8 cellular contexts compared by ENCODE assay signal in genomic region chr11:96390403-96390830, GRCh38. TPM values are rescaled to one million over a fixed set of nuclear protein-coding genes. Genes with fewer than 3 reads are reported as not detected.
A peak's percentile ranks its signal among the peaks of the same experiment; 100 is the strongest.
DNase-seq lines count a peak whose midpoint lies in the region; ATAC-seq and TF ChIP-seq lines count a peak whose summit lies in the region.

No MANE protein-coding gene starts in this region.

- TF ChIP-seq POLR2A in vagina (IDR thresholded peaks at IDR 0.05): no peak

- POLR2A ChIA-PET in CD4-positive, alpha-beta memory T cell (lab: Charles Lee; ENCODE audit: partially characterized antibody): interaction anchor here (0.7 to 3.3 kb wide), 17 partner anchors 24 to 1323 kb away, joined by 3 to 38 read pairs (median 4); partner anchors contain the start of genes CEP57, FAM76B, MAML2 and SRSF8

- intact Hi-C loops in CD4-positive, alpha-beta memory T cell (cut with micrococcal nuclease): loop anchor here (1.0 to 5.0 kb wide), 5 partner anchors 468 to 1898 kb away; partner anchors contain the start of genes ANKRD49, CEP57, MRE11 and MTMR2
- intact Hi-C loops in vagina (cut with DNase I): loop anchor here (10.0 kb wide), 1 partner anchor 546 kb away; no protein-coding TSS in a partner anchor
- intact Hi-C loops in posterior vena cava (cut with DNase I): loop anchor here in 1 of 2 donors (10.0 kb wide), 1 partner anchor 556 kb away; no protein-coding TSS in a partner anchor

- no peaks in the 10 kb centered on the region for H3K27me3 Mint-ChIP-seq in CD4-positive, alpha-beta memory T cell
- H3K27me3 Mint-ChIP-seq in chondrocyte (ENCODE audit: low read depth) (no peaks in the 10 kb centered on the region), memory B cell (no peaks in the 10 kb centered on the region)

- H3K36me3 Mint-ChIP-seq in CD4-positive, alpha-beta memory T cell: peaks cover 0 to 6% of the 10 kb centered on the region in 2 donors
- H3K36me3 Mint-ChIP-seq in chondrocyte (ENCODE audit: low read depth): peaks cover 5% of the 10 kb centered on the region
- no peaks in the 10 kb centered on the region for H3K36me3 Mint-ChIP-seq in memory B cell

- H3K4me3 ChIP-seq in CD4-positive, alpha-beta memory T cell (ENCODE audit: low read length in 2 of 2): peak overlapping the region; percentile 85 to 93
- peak overlapping the region; percentile 85 for H3K4me3 ChIP-seq in Jurkat, Clone E6-1 (ENCODE audit: low read length)
- peak overlapping the region; percentile 68 to 92 for H3K4me3 ChIP-seq in vagina

- TF ChIP-seq CTCF in chondrocyte (IDR thresholded peaks at IDR 0.05) (no peak), vagina (IDR thresholded peaks at IDR 0.05) (no peak)

- ATAC-seq in memory B cell (ENCODE audit: low read depth): no peak

- H3K27ac Mint-ChIP-seq in CD4-positive, alpha-beta memory T cell: peak overlapping the region; percentile 91 to 98 (median 97)
- H3K27ac Mint-ChIP-seq in chondrocyte (ENCODE audit: unreplicated experiment): peak overlapping the region; percentile 97
- H3K27ac Mint-ChIP-seq in memory B cell: peak overlapping the region; percentile 80

- DNase-seq in CD4-positive, alpha-beta memory T cell: no peak
- no peak for DNase-seq in Jurkat, Clone E6-1 (ENCODE audit: low read depth, low spot score)
- no peak for DNase-seq in chondrocyte (ENCODE audit: low spot score)
- DNase-seq in memory B cell (ENCODE audit: low spot score in 2 of 2): no peak
- DNase-seq in vagina (ENCODE audit: extremely low spot score in 2 of 2): no peak
- DNase-seq in posterior vena cava (ENCODE audit: low spot score): no peak
- DNase-seq in activated CD4-positive, alpha-beta T cell treated with anti-CD3 and anti-CD28 coated beads, Interleukin-2, amount 50 U/mL, for 1 hour: no peak
- DNase-seq in NCI-H446 (lab: John Stamatoyannopoulos, UW): no peak

- no peaks in the 10 kb centered on the region for H3K9me3 ChIP-seq in CD4-positive, alpha-beta memory T cell (ENCODE audit: control insufficient read depth in 1 of 2, low read length in 2 of 2)
- H3K9me3 ChIP-seq in vagina: no peaks in the 10 kb centered on the region

- CTCF ChIA-PET in CD4-positive, alpha-beta memory T cell (lab: Charles Lee; ENCODE audit: partially characterized antibody): interaction anchor here (1.4 to 3.5 kb wide), 6 partner anchors 10 to 555 kb away, joined by 4 to 42 read pairs (median 8); partner anchors contain the start of gene MAML2

- H3K27me3 ChIP-seq in CD4-positive, alpha-beta memory T cell (ENCODE audit: insufficient read depth, low read length): no peaks in the 10 kb centered on the region
- no peaks in the 10 kb centered on the region for H3K27me3 ChIP-seq in vagina

- H3K36me3 ChIP-seq in CD4-positive, alpha-beta memory T cell (ENCODE audit: insufficient read depth, low read length): no peaks in the 10 kb centered on the region
- H3K36me3 ChIP-seq in vagina: no peaks in the 10 kb centered on the region

- peak overlapping the region; percentile 92 to 98 (median 94) for H3K4me3 Mint-ChIP-seq in CD4-positive, alpha-beta memory T cell
- H3K4me3 Mint-ChIP-seq in chondrocyte (ENCODE audit: unreplicated experiment): peak overlapping the region; percentile 96
- peak overlapping the region; percentile 92 for H3K4me3 Mint-ChIP-seq in memory B cell

- H3K4me1 Mint-ChIP-seq in CD4-positive, alpha-beta memory T cell: peaks cover 20 to 54% (median 35%) of the 10 kb centered on the region in 4 donors
- peaks cover 48% of the 10 kb centered on the region for H3K4me1 Mint-ChIP-seq in chondrocyte (ENCODE audit: low read depth)
- peaks cover 10% of the 10 kb centered on the region for H3K4me1 Mint-ChIP-seq in memory B cell

- peaks cover 33% of the 10 kb centered on the region for H3K4me1 ChIP-seq in CD4-positive, alpha-beta memory T cell (ENCODE audit: insufficient read depth, low read length)
- H3K4me1 ChIP-seq in vagina: peaks cover 26% of the 10 kb centered on the region

- peak overlapping the region; percentile 79 for H3K27ac ChIP-seq in CD4-positive, alpha-beta memory T cell (ENCODE audit: low read depth, low read length)
- H3K27ac ChIP-seq in vagina: peak overlapping the region; percentile 73

- no peaks in the 10 kb centered on the region for H3K9me3 Mint-ChIP-seq in CD4-positive, alpha-beta memory T cell
- peaks cover 8% of the 10 kb centered on the region for H3K9me3 Mint-ChIP-seq in chondrocyte (ENCODE audit: low read depth)
- H3K9me3 Mint-ChIP-seq in memory B cell: no peaks in the 10 kb centered on the region

RNA-seq across cellular contexts. Expression of gene JRKL, which starts 0.6 kb away (rescaled TPM):
- total RNA-seq in CD4-positive, alpha-beta memory T cell: 10 to 100 TPM; 18.3 to 20.0 TPM
- 1 to 10 TPM; 1.9 to 4.0 TPM for polyA plus RNA-seq in CD4-positive, alpha-beta memory T cell
- polyA plus RNA-seq in Jurkat, Clone E6-1 (2012; ENCODE audit: insufficient read depth, insufficient read length): 10.0 TPM
- total RNA-seq in chondrocyte (13.0 to 13.6 TPM (median 13.0 TPM) in 3 replicates), vagina (5.4 TPM), posterior vena cava (10 to 100 TPM; 10.1 to 13.9 TPM)

RNA-seq across cellular contexts. Expression of gene CCDC82, which starts 0.7 kb away (rescaled TPM):
- 10 to 100 TPM; 37.9 to 42.8 TPM for total RNA-seq in CD4-positive, alpha-beta memory T cell
- 10 to 100 TPM; 12.9 to 29.2 TPM for polyA plus RNA-seq in CD4-positive, alpha-beta memory T cell
- polyA plus RNA-seq in Jurkat, Clone E6-1 (2012; ENCODE audit: insufficient read depth, insufficient read length): 34.1 TPM
- total RNA-seq in chondrocyte (20.3 to 23.6 TPM (median 21.3 TPM) in 3 replicates), vagina (29.5 TPM), posterior vena cava (10 to 100 TPM; 28.5 to 41.1 TPM)

RNA-seq across cellular contexts. Expression of gene MAML2, which starts 47.4 kb away (rescaled TPM):
- 10 to 100 TPM; 37.5 to 38.3 TPM for total RNA-seq in CD4-positive, alpha-beta memory T cell
- 10 to 100 TPM in 1 of 2 donors, 1 to 10 TPM in 1; 1.6 to 13.4 TPM for polyA plus RNA-seq in CD4-positive, alpha-beta memory T cell
- polyA plus RNA-seq in Jurkat, Clone E6-1 (2012; ENCODE audit: insufficient read depth, insufficient read length): not detected
- total RNA-seq in chondrocyte (19.0 to 25.2 TPM (median 19.1 TPM) in 3 replicates), vagina (36.3 TPM), posterior vena cava (10 to 100 TPM; 13.1 to 16.2 TPM)
